ENCODE assay signal across 9 cellular contexts in the genomic region with DNA sequence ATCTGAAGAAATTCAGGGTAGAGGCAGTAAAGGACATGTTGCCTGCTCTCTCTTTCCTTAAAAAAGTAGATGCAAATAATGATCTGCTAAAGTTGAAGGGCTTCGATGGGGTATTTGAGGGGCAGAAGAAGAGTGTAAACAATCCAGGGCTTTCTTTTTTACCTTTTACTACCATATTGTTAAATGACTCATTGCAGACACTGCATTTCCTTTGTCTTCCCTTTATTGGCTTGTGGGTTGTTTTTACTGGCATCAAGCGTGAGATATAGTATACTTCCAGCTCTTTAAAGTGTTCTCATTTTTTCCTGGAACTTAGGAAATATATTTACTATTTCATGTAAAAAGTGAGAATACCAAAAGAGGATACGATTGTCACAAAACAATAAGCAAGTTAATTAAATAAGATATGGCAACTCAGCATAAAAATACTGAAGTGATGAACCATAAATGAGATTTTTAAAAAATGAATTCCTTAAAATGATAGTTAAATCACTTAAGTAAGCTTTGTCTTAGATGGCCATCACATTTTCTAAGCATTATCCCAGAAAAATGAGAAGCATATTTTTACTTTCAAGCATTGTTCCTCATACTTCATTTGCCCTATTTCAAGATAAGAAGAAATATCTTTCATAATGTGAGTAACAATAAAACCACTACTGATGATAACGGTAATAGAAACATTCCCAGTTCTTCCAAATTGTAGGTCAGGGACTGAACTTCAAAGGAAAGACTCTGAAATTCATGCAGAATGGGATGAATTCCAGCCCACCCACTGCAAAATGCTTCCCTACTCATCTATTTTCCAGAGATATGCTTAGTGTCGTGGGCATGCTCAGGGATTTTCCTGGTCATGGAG.
DNase-seq lines count a peak whose midpoint lies in the region; ATAC-seq and TF ChIP-seq lines count a peak whose summit lies in the region.
"Had no signal": no experiment of that assay in that cellular context is flagged by ENCODE, and none has a peak within 500 bp of the region (broad histone marks: within the 10 kb centered on the region; RNA-seq: fewer than 3 reads in every experiment).

No MANE protein-coding gene starts in this region.

- H3K9me3 Mint-ChIP-seq in natural killer cell treated with Interleukin-12 subunit alpha and Interleukin-12 subunit beta and Interleukin-15 and Interleukin-18, amount 100 ng/mL, for 72 hours = peaks cover 3% of the 10 kb centered on the region

- peak overlapping the region; percentile 53; the same call in 1 of the 2 replicates for H3K4me2 ChIP-seq in MM.1S (ENCODE audit: low read depth, low read length)

- peak overlapping the region; percentile 15; the same call in 1 of the 2 replicates for H3K27ac ChIP-seq in MM.1S (ENCODE audit: low read length)
- H3K27ac ChIP-seq in thyroid gland = no peak overlapping the region
- H3K27ac ChIP-seq: pancreas had no signal

- no peaks in the 10 kb centered on the region for H3K9me2 ChIP-seq in MM.1S (replicated peaks; ENCODE audit: insufficient read depth, low read length)

- H3K36me3 ChIP-seq in MM.1S (replicated peaks; ENCODE audit: insufficient read depth, low read length) (no peaks in the 10 kb centered on the region), thyroid gland (no peaks in the 10 kb centered on the region)
- H3K36me3 ChIP-seq: pancreas had no signal

- 46 to 51% methylated on average over 5 of the region's 5 CpGs for WGBS in thyroid gland, 2 donors

- no peak for ATAC-seq in natural killer cell treated with Interleukin-12 subunit alpha and Interleukin-12 subunit beta and Interleukin-15 and Interleukin-18, amount 100 ng/mL, for 72 hours
- ATAC-seq in GM18505 (IDR thresholded peaks at IDR 0.05; ENCODE audit: unreplicated experiment) = no peak
- ATAC-seq: pancreas had no signal

- H3K4me1 ChIP-seq in MM.1S (ENCODE audit: low read length) = peaks cover 45% of the 10 kb centered on the region
- no peaks in the 10 kb centered on the region for H3K4me1 ChIP-seq in thyroid gland
- H3K4me1 ChIP-seq: pancreas had no signal

- no peaks in the 10 kb centered on the region for H3K79me2 ChIP-seq in MM.1S (ENCODE audit: low read length)

- H3K27me3 ChIP-seq in MM.1S (replicated peaks; ENCODE audit: insufficient read depth, low read length) (peaks cover 19% of the 10 kb centered on the region; the same call in 1 of the 2 replicates), thyroid gland (no peaks in the 10 kb centered on the region)
- H3K27me3 ChIP-seq: pancreas had no signal

- intact Hi-C loops in thyroid gland (cut with DNase I) = no loop called here

- in situ Hi-C loops in astrocyte of the spinal cord (cut with HindIII; ENCODE audit: low sequenced_read_pairs) = no loop called here

- H3K27ac Mint-ChIP-seq in natural killer cell treated with Interleukin-12 subunit alpha and Interleukin-12 subunit beta and Interleukin-15 and Interleukin-18, amount 100 ng/mL, for 72 hours = peak overlapping the region; percentile 74 to 88

- H3K4me1 Mint-ChIP-seq in natural killer cell treated with Interleukin-12 subunit alpha and Interleukin-12 subunit beta and Interleukin-15 and Interleukin-18, amount 100 ng/mL, for 72 hours (ENCODE audit: low read depth in 2 of 2) = peaks cover 29 to 41% of the 10 kb centered on the region in 2 donors

- no peaks in the 10 kb centered on the region for H3K36me3 Mint-ChIP-seq in natural killer cell treated with Interleukin-12 subunit alpha and Interleukin-12 subunit beta and Interleukin-15 and Interleukin-18, amount 100 ng/mL, for 72 hours

- TF ChIP-seq CTCF in MM.1S (IDR thresholded peaks at IDR 0.05; ENCODE audit: low read length) (no peak), astrocyte of the spinal cord (IDR thresholded peaks at IDR 0.05; ENCODE audit: low read depth, low read length) (no peak), thyroid gland (IDR thresholded peaks at IDR 0.05) (no peak)

- peak; percentile 60 for DNase-seq in EH (ENCODE audit: low read depth)
- no peak for DNase-seq in MM.1S
- DNase-seq in astrocyte of the spinal cord (ENCODE audit: low read depth, low spot score) = peak; percentile 81
- no peak for DNase-seq in natural killer cell treated with Interleukin-12 subunit alpha and Interleukin-12 subunit beta and Interleukin-15 and Interleukin-18, amount 100 ng/mL, for 72 hours (ENCODE audit: low spot score)
- DNase-seq in thyroid gland = no peak
- DNase-seq in NCI-H2107 treated with DMSO at 0.1 percent for 48 hours (lab: John Stamatoyannopoulos, UW; ENCODE audit: unreplicated experiment) = no peak
- no peak for DNase-seq in HPDE6-E6E7 (ENCODE audit: extremely low spot score)
- DNase-seq: pancreas had no signal

- peak overlapping the region; percentile 78 for H3K4me3 Mint-ChIP-seq in natural killer cell treated with Interleukin-12 subunit alpha and Interleukin-12 subunit beta and Interleukin-15 and Interleukin-18, amount 100 ng/mL, for 72 hours

- H3K9me3 ChIP-seq in MM.1S (replicated peaks; ENCODE audit: insufficient read depth, low read length) (no peaks in the 10 kb centered on the region), thyroid gland (no peaks in the 10 kb centered on the region)
- H3K9me3 ChIP-seq: pancreas had no signal

- H3K4me3 ChIP-seq in MM.1S (ENCODE audit: low read length) (no peak overlapping the region), astrocyte of the spinal cord (ENCODE audit: low read depth, low read length) (no peak overlapping the region), thyroid gland (replicated peaks in 1 of 3) (no peak overlapping the region)
- H3K4me3 ChIP-seq: pancreas had no signal

- TF ChIP-seq POLR2A in thyroid gland (IDR thresholded peaks at IDR 0.05) (no peak), GM18505 (IDR thresholded peaks at IDR 0.05; ENCODE audit: borderline replicate concordance, extremely low read depth, insufficient read depth, insufficient read length) (no peak)

- no peak overlapping the region for H3K9ac ChIP-seq in MM.1S (ENCODE audit: low read length)

- H3F3A ChIP-seq in MM.1S (ENCODE audit: insufficient read depth, low read length) = peaks cover 12% of the 10 kb centered on the region; the same call in 1 of the 2 replicates

- no peaks in the 10 kb centered on the region for H3K27me3 Mint-ChIP-seq in natural killer cell treated with Interleukin-12 subunit alpha and Interleukin-12 subunit beta and Interleukin-15 and Interleukin-18, amount 100 ng/mL, for 72 hours

- no peaks in the 10 kb centered on the region for H4K20me1 ChIP-seq in MM.1S (ENCODE audit: insufficient read depth, low read length)

- H2AFZ ChIP-seq in MM.1S (ENCODE audit: low read length) = no peak overlapping the region

Comparison
In these comparisons a context has a peak if more than half of its experiments do, and no peak if none do; other contexts are left out.
1. DNase-seq: peak in EH (single experiment) and astrocyte of the spinal cord (single experiment); none in MM.1S (single experiment), natural killer cell treated with Interleukin-12 subunit alpha and Interleukin-12 subunit beta and Interleukin-15 and Interleukin-18, amount 100 ng/mL, for 72 hours (single experiment), thyroid gland (0 of 2), NCI-H2107 treated with DMSO at 0.1 percent for 48 hours (single experiment) and HPDE6-E6E7 (single experiment).